Comparison of ENCODE assay signal across 8 cellular contexts in genomic region chr6:41318648-41319565, GRCh38. TPM values are rescaled to one million over a fixed set of nuclear protein-coding genes. Genes with fewer than 3 reads are reported as not detected.
A peak's percentile ranks its signal among the peaks of the same experiment; 100 is the strongest.
DNase-seq lines count a peak whose midpoint lies in the region; ATAC-seq, FAIRE-seq and TF ChIP-seq lines count a peak whose summit lies in the region.

No MANE protein-coding gene starts in this region.

- ATAC-seq in RWPE2 (ENCODE audit: low read depth) = peak; percentile 77

- FAIRE-seq in frontal cortex (lab: Jason Lieb, UNC) = no peak

- H3K79me2 ChIP-seq in Loucy (ENCODE audit: insufficient read depth, low read length) = no peaks in the 10 kb centered on the region

- peak overlapping the region; percentile 23 for H3K4me3 ChIP-seq in H7 (ENCODE audit: insufficient read depth, low read depth, low read length)
- H3K4me3 ChIP-seq in Loucy (ENCODE audit: low read length, poor library complexity, severe bottlenecking) = peak overlapping the region; percentile 28
- H3K4me3 ChIP-seq in RWPE2 (ENCODE audit: severe bottlenecking) = no peak overlapping the region
- peak overlapping the region; percentile 24 for H3K4me3 ChIP-seq in suprapubic skin

- no peak for TF ChIP-seq POLR2A in suprapubic skin (IDR thresholded peaks at IDR 0.05)

- H4K20me1 ChIP-seq in Loucy (ENCODE audit: insufficient read depth, low read length, poor library complexity, severe bottlenecking) = no peaks in the 10 kb centered on the region

- peak overlapping the region; percentile 58 for H3K4me2 ChIP-seq in Loucy (ENCODE audit: low read depth, low read length, poor library complexity, severe bottlenecking)

- H3K4me1 ChIP-seq in Loucy (ENCODE audit: insufficient read depth, low read length, poor library complexity, severe bottlenecking) (peaks cover 5% of the 10 kb centered on the region), RWPE2 (ENCODE audit: insufficient read depth, poor library complexity, severe bottlenecking) (peaks cover 3% of the 10 kb centered on the region), suprapubic skin (peaks cover 9% of the 10 kb centered on the region)

- peak overlapping the region; percentile 59 for H2AFZ ChIP-seq in Loucy (ENCODE audit: low read length)

- no peaks in the 10 kb centered on the region for H3K9me2 ChIP-seq in Loucy (replicated peaks; ENCODE audit: low read depth, low read length)

- H3K9ac ChIP-seq in Loucy (ENCODE audit: low read depth, low read length, poor library complexity, severe bottlenecking) = no peak overlapping the region

- WGBS in suprapubic skin = 23% methylated on average over 26 of the region's 34 CpGs

- H3K36me3 ChIP-seq in H7 (replicated peaks; ENCODE audit: control insufficient read depth, insufficient read depth, low read length) (no peaks in the 10 kb centered on the region), Loucy (ENCODE audit: insufficient read depth, low read length) (no peaks in the 10 kb centered on the region), RWPE2 (ENCODE audit: low read depth) (no peaks in the 10 kb centered on the region), suprapubic skin (no peaks in the 10 kb centered on the region)

- no peaks in the 10 kb centered on the region for H3K9me3 ChIP-seq in Loucy (ENCODE audit: insufficient read depth, low read depth, low read length)
- H3K9me3 ChIP-seq in RWPE2 (ENCODE audit: severe bottlenecking) = no peaks in the 10 kb centered on the region
- H3K9me3 ChIP-seq in suprapubic skin = no peaks in the 10 kb centered on the region

- H3K27ac ChIP-seq in RWPE2 (ENCODE audit: poor library complexity, severe bottlenecking) (no peak overlapping the region), suprapubic skin (no peak overlapping the region)

- DNase-seq in ELF-1 (ENCODE audit: low read depth, low spot score) (peak; percentile 96), H7 (peak; percentile 84), RWPE2 (ENCODE audit: low spot score) (peak; percentile 70), activated gamma-delta T cell (lab: John Stamatoyannopoulos, UW) (peak; percentile 44), frontal cortex (ENCODE audit: low spot score in 2 of 2) (peak; percentile 33 to 63), occipital lobe (lab: John Stamatoyannopoulos, UW) (peak; percentile 60), suprapubic skin (ENCODE audit: low spot score in 2 of 2) (no peak)

- TF ChIP-seq CTCF in Loucy (conservative IDR thresholded peaks at IDR 0.05; ENCODE audit: low read length) (peak; percentile 99), RWPE2 (IDR thresholded peaks at IDR 0.05; ENCODE audit: poor library complexity, severe bottlenecking) (peak; percentile 96), suprapubic skin (IDR thresholded peaks at IDR 0.05) (peak; percentile 93 to 100)

- no peaks in the 10 kb centered on the region for H3F3A ChIP-seq in Loucy (ENCODE audit: low read depth)

- TF ChIP-seq EP300 in suprapubic skin (IDR thresholded peaks at IDR 0.05) = no peak

- H3K27me3 ChIP-seq in H7 (ENCODE audit: control insufficient read depth, insufficient read depth, low read length) (no peaks in the 10 kb centered on the region), Loucy (ENCODE audit: insufficient read depth, low read length, poor library complexity, severe bottlenecking) (peaks cover 12% of the 10 kb centered on the region), RWPE2 (ENCODE audit: insufficient read depth, poor library complexity, severe bottlenecking) (peaks cover 54% of the 10 kb centered on the region), suprapubic skin (peaks cover 54% of the 10 kb centered on the region)

RNA-seq across cellular contexts. Expression of gene NCR2, which starts 16.5 kb away (rescaled TPM):
- not detected in 2 replicates for total RNA-seq in H7 (2014; rRNA removed; shearing (Covaris generic))
- total RNA-seq in frontal cortex = not detected
- total RNA-seq in occipital lobe = not detected
- total RNA-seq in suprapubic skin = not detected

RNA-seq across cellular contexts. Expression of gene TREM1, which starts 32.4 kb away (rescaled TPM):
- total RNA-seq in H7 (2014; rRNA removed; shearing (Covaris generic)) = not detected in 2 replicates
- total RNA-seq in frontal cortex (not detected), occipital lobe (not detected), suprapubic skin (1 to 10 TPM in 2 of 4 donors, not detected in 2; 1.0 to 2.2 TPM)

Comparison
In these comparisons a context has a peak if more than half of its experiments do, and no peak if none do; other contexts are left out.
1. DNase-seq: peak in ELF-1 (single experiment), H7 (single experiment), RWPE2 (single experiment), activated gamma-delta T cell (single experiment), frontal cortex (2 of 2) and occipital lobe (single experiment); none in suprapubic skin (0 of 2).
2. Peak in every context shown above with its lines, with median percentiles within 50 percentile points of each other: CTCF ChIP-seq.